In the genomic region with DNA sequence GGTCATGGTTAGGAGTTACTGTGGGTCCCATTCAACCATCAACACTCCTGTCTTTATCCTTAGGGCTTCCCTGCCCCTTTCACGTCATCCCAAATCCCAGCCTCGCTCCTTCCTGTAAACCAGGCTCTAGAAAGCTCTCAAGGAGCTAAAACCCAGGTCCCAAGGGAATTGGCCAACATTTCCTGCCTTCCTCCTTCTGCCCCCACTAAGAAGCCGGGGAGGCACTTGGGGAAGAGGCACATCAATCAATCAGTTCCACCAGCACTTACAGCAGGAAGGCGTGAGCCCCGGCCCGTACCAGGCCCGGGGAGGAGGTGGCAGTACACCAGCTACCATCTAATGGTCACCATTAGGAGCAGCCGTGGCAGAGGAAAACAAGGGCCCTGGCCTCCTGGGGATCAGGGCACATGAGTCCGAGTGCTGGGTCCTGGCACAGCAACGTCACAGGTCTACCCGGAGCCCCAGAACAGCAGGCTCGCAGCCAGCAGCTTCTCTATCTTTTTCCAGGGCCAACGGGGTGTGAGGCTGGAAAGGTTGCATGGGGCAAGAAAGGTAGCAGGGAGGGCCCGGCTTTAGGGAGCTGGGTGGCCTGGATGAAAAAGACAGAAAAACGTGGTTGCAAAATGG, we compare ENCODE assay signal across 13 cellular contexts.
A peak's percentile ranks its signal among the peaks of the same experiment; 100 is the strongest.
DNase-seq lines count a peak whose midpoint lies in the region; ATAC-seq and TF ChIP-seq lines count a peak whose summit lies in the region.
"Had no signal": no experiment of that assay in that cellular context is flagged by ENCODE, and none has a peak within 500 bp of the region (broad histone marks: within the 10 kb centered on the region; RNA-seq: fewer than 3 reads in every experiment).

No MANE protein-coding gene starts in this region.

- H2BK120ac ChIP-seq in trophoblast cell (ENCODE audit: insufficient read depth, low read length, poor library complexity): no peak overlapping the region

- H3K27ac Mint-ChIP-seq in stimulated activated effector memory CD8-positive, alpha-beta T cell treated with anti-CD3 and anti-CD28 coated beads, Interleukin-12 subunit alpha, Interleukin-12 subunit beta, amount 100 ng/mL, for 72 hours: peak overlapping the region; percentile 78
- H3K27ac Mint-ChIP-seq: activated naive CD8-positive, alpha-beta T cell treated with anti-CD3 and anti-CD28 coated beads for 36 hours had no signal

- no peaks in the 10 kb centered on the region for H3K36me3 Mint-ChIP-seq in stimulated activated effector memory CD8-positive, alpha-beta T cell treated with anti-CD3 and anti-CD28 coated beads, Interleukin-12 subunit alpha, Interleukin-12 subunit beta, amount 100 ng/mL, for 72 hours
- H3K36me3 Mint-ChIP-seq: activated naive CD8-positive, alpha-beta T cell treated with anti-CD3 and anti-CD28 coated beads for 36 hours had no signal

- H3K36me3 ChIP-seq in WERI-Rb-1 (peaks cover 32% of the 10 kb centered on the region), hepatocyte (replicated peaks; ENCODE audit: insufficient read depth, low read depth) (no peaks in the 10 kb centered on the region), trophoblast cell (ENCODE audit: control insufficient read depth in 1 of 2, insufficient read depth in 2 of 2, low read length in 2 of 2) (no peaks in the 10 kb centered on the region)

- TF ChIP-seq CTCF in WERI-Rb-1 (IDR thresholded peaks at IDR 0.05; ENCODE audit: low read depth, low read length): no peak
- TF ChIP-seq CTCF in hepatocyte (IDR thresholded peaks at IDR 0.05; ENCODE audit: poor library complexity): no peak

- peaks cover 65% of the 10 kb centered on the region for H3K4me1 Mint-ChIP-seq in stimulated activated effector memory CD8-positive, alpha-beta T cell treated with anti-CD3 and anti-CD28 coated beads, Interleukin-12 subunit alpha, Interleukin-12 subunit beta, amount 100 ng/mL, for 72 hours

- peaks cover 3% of the 10 kb centered on the region for H4K20me1 ChIP-seq in hepatocyte (ENCODE audit: insufficient read depth, poor library complexity, severe bottlenecking)

- no peaks in the 10 kb centered on the region for H3K9me3 Mint-ChIP-seq in stimulated activated effector memory CD8-positive, alpha-beta T cell treated with anti-CD3 and anti-CD28 coated beads, Interleukin-12 subunit alpha, Interleukin-12 subunit beta, amount 100 ng/mL, for 72 hours
- H3K9me3 Mint-ChIP-seq: activated naive CD8-positive, alpha-beta T cell treated with anti-CD3 and anti-CD28 coated beads for 36 hours had no signal

- peak overlapping the region; percentile 65 for H3K4me2 ChIP-seq in hepatocyte
- H3K4me2 ChIP-seq in trophoblast cell (ENCODE audit: low read length): no peak overlapping the region

- H4K8ac ChIP-seq in trophoblast cell (ENCODE audit: low read depth, low read length): no peak overlapping the region

- peaks cover 44% of the 10 kb centered on the region for H3K79me2 ChIP-seq in hepatocyte
- no peaks in the 10 kb centered on the region for H3K79me2 ChIP-seq in trophoblast cell (ENCODE audit: control insufficient read depth, insufficient read depth, low read length, poor library complexity)

- H2AFZ ChIP-seq in hepatocyte (no peak overlapping the region), trophoblast cell (ENCODE audit: insufficient read depth, low read length, poor library complexity) (no peak overlapping the region)

- H3K4me3 ChIP-seq in WERI-Rb-1 (ENCODE audit: low read depth, low read length): no peak overlapping the region
- H3K4me3 ChIP-seq in hepatocyte: no peak overlapping the region
- H3K4me3 ChIP-seq in trophoblast cell (ENCODE audit: low read depth, low read length): no peak overlapping the region

- H3K18ac ChIP-seq in trophoblast cell (ENCODE audit: low read length): no peak overlapping the region

- H4K12ac ChIP-seq in trophoblast cell (ENCODE audit: low read depth, low read length): no peak overlapping the region

- no peak overlapping the region for H3K14ac ChIP-seq in trophoblast cell (ENCODE audit: low read length)

- H4K91ac ChIP-seq in trophoblast cell (ENCODE audit: low read depth, low read length): no peak overlapping the region

- H3K27me3 ChIP-seq in WERI-Rb-1 (ENCODE audit: insufficient read depth, low read depth, severe bottlenecking) (no peaks in the 10 kb centered on the region), hepatocyte (no peaks in the 10 kb centered on the region), trophoblast cell (ENCODE audit: insufficient read depth, low read length) (no peaks in the 10 kb centered on the region)

- no peak overlapping the region for H3K4me3 Mint-ChIP-seq in stimulated activated effector memory CD8-positive, alpha-beta T cell treated with anti-CD3 and anti-CD28 coated beads, Interleukin-12 subunit alpha, Interleukin-12 subunit beta, amount 100 ng/mL, for 72 hours
- H3K4me3 Mint-ChIP-seq: activated naive CD8-positive, alpha-beta T cell treated with anti-CD3 and anti-CD28 coated beads for 36 hours had no signal

- no peaks in the 10 kb centered on the region for H3K9me3 ChIP-seq in WERI-Rb-1 (ENCODE audit: severe bottlenecking)
- H3K9me3 ChIP-seq in hepatocyte (ENCODE audit: low read depth): no peaks in the 10 kb centered on the region
- no peaks in the 10 kb centered on the region for H3K9me3 ChIP-seq in trophoblast cell (ENCODE audit: insufficient read depth, low read depth, low read length)

- H3K27ac ChIP-seq in WERI-Rb-1 (peak overlapping the region; percentile 81), hepatocyte (peak overlapping the region; percentile 95), trophoblast cell (ENCODE audit: low read depth, low read length) (no peak overlapping the region)

- no peak overlapping the region for H3K4ac ChIP-seq in trophoblast cell (ENCODE audit: low read depth, low read length)

- 89% methylated on average over 15 of the region's 15 CpGs for WGBS in hepatocyte (ENCODE audit: low lambda C conversion rate, missing lambda C conversion rate)
- WGBS in trophoblast cell (ENCODE audit: extremely low coverage, insufficient coverage, insufficient read length): no CpG with 5 or more reads among the region's 15 CpGs

- H3K9me2 ChIP-seq in hepatocyte (replicated peaks; ENCODE audit: insufficient read depth): no peaks in the 10 kb centered on the region

- peak; percentile 7 for DNase-seq in GF-D8 (lab: John Stamatoyannopoulos, UW)
- no peak for DNase-seq in WERI-Rb-1
- DNase-seq in hepatocyte (ENCODE audit: low spot score): no peak
- no peak for DNase-seq in stimulated activated effector memory CD8-positive, alpha-beta T cell treated with anti-CD3 and anti-CD28 coated beads, Interleukin-12 subunit alpha, Interleukin-12 subunit beta, amount 100 ng/mL, for 72 hours (ENCODE audit: low spot score in 2 of 2)
- DNase-seq in erythroblast (lab: John Stamatoyannopoulos, UW): no peak
- DNase-seq in trophoblast cell: no peak
- no peak for DNase-seq in COR-L47 (lab: John Stamatoyannopoulos, UW)
- no peak for DNase-seq in DMS79 treated with DMSO at 0.1 percent for 48 hours (lab: John Stamatoyannopoulos, UW)
- DNase-seq: activated naive CD8-positive, alpha-beta T cell treated with anti-CD3 and anti-CD28 coated beads for 36 hours; HCEC 1CT; NCI-H1930; T-helper 9 cell had no signal

- no peaks in the 10 kb centered on the region for H3K79me1 ChIP-seq in trophoblast cell (ENCODE audit: low read length)

- H3K9ac ChIP-seq in trophoblast cell (ENCODE audit: low read length): no peak overlapping the region

- no peak for ATAC-seq in stimulated activated effector memory CD8-positive, alpha-beta T cell treated with anti-CD3 and anti-CD28 coated beads, Interleukin-12 subunit alpha, Interleukin-12 subunit beta, amount 100 ng/mL, for 72 hours
- ATAC-seq: HepG2 had no signal

- no peak overlapping the region for H3K23ac ChIP-seq in trophoblast cell (ENCODE audit: low read length)

- H2AK5ac ChIP-seq in trophoblast cell (ENCODE audit: low read length): no peak overlapping the region

- no peak for TF ChIP-seq POLR2A in erythroblast (IDR thresholded peaks at IDR 0.05; ENCODE audit: low read length)

- no peak overlapping the region for H2BK5ac ChIP-seq in trophoblast cell (ENCODE audit: low read depth, low read length, poor library complexity)

- peaks cover 50% of the 10 kb centered on the region for H3K4me1 ChIP-seq in hepatocyte (ENCODE audit: insufficient read depth)
- peaks cover 3 to 5% of the 10 kb centered on the region in 2 experiments for H3K4me1 ChIP-seq in trophoblast cell (ENCODE audit: control insufficient read depth in 1 of 2, insufficient read depth in 2 of 2, low read length in 2 of 2)

- H2BK12ac ChIP-seq in trophoblast cell (ENCODE audit: low read length): no peak overlapping the region
